1 cellular context compared by ENCODE assay signal in genomic region chr12:115088328-115088994, GRCh38.
TF ChIP-seq lines count a peak whose summit lies in the region.

No MANE protein-coding gene starts in this region.

TF ChIP-seq in HepG2, 621 proteins besides CTCF, POLR2A, EP300 and RAD21 (continued from another document and continues in another):
- TF ChIP-seq DBP (CRISPR knock-in tag; IDR thresholded peaks at IDR 0.05; ENCODE audit: not compliant biosample characterization) (no peak), SIN3A (IDR thresholded peaks at IDR 0.05; ENCODE audit: borderline replicate concordance, low read depth, low read length) (no peak), ZNF292 (CRISPR knock-in tag; IDR thresholded peaks at IDR 0.05; ENCODE audit: borderline replicate concordance, low read depth) (no peak), RARA (CRISPR knock-in tag; IDR thresholded peaks at IDR 0.05) (peak; percentile 98), HMGA1 (CRISPR knock-in tag; conservative IDR thresholded peaks at IDR 0.05) (no peak), RXRA (CRISPR knock-in tag; IDR thresholded peaks at IDR 0.05) (no peak; the same call in 1 of the 2 replicates), ZNF432 (CRISPR knock-in tag; IDR thresholded peaks at IDR 0.05; ENCODE audit: borderline replicate concordance) (no peak), MAX (IDR thresholded peaks at IDR 0.05) (peak; percentile 48), ZNF280D (CRISPR knock-in tag; IDR thresholded peaks at IDR 0.05) (no peak), ZNF362 (CRISPR knock-in tag; IDR thresholded peaks at IDR 0.05; ENCODE audit: borderline replicate concordance) (no peak), MLXIP (CRISPR knock-in tag; IDR thresholded peaks at IDR 0.05; ENCODE audit: borderline replicate concordance) (no peak), SOX13 (IDR thresholded peaks at IDR 0.05) (0 out of 2 replicates have a peak, but pooled peaks have one; percentile 26), SOX13 (CRISPR knock-in tag; conservative IDR thresholded peaks at IDR 0.05 in 1 of 2, IDR thresholded peaks at IDR 0.05 in 1 of 2) (peak in 1 of 2 experiments; percentile 72; a peak in 2 of 4 replicates), ATF5 (CRISPR knock-in tag; IDR thresholded peaks at IDR 0.05; ENCODE audit: low read depth) (no peak), ZNF431 (CRISPR knock-in tag; IDR thresholded peaks at IDR 0.05; ENCODE audit: borderline replicate concordance, low read depth) (no peak), ZC3H4 (CRISPR knock-in tag; IDR thresholded peaks at IDR 0.05; ENCODE audit: borderline replicate concordance) (no peak), KDM4B (CRISPR knock-in tag; IDR thresholded peaks at IDR 0.05) (no peak), MAFF (IDR thresholded peaks at IDR 0.05; ENCODE audit: low read depth, low read length) (no peak), NCOA2 (CRISPR knock-in tag; IDR thresholded peaks at IDR 0.05) (peak; percentile 76), HHEX (CRISPR knock-in tag; IDR thresholded peaks at IDR 0.05) (no peak), WIZ (CRISPR knock-in tag; IDR thresholded peaks at IDR 0.05) (no peak), ZNF749 (CRISPR knock-in tag; IDR thresholded peaks at IDR 0.05; ENCODE audit: borderline replicate concordance) (no peak), ZNF564 (CRISPR knock-in tag; IDR thresholded peaks at IDR 0.05) (no peak), NFKBIZ (CRISPR knock-in tag; IDR thresholded peaks at IDR 0.05) (peak; percentile 21; the same call in 1 of the 2 replicates), FOXK1 (CRISPR knock-in tag; IDR thresholded peaks at IDR 0.05; ENCODE audit: borderline replicate concordance, low read depth) (peak; percentile 51; the same call in 1 of the 2 replicates), ZNF782 (CRISPR knock-in tag; IDR thresholded peaks at IDR 0.05; ENCODE audit: borderline replicate concordance) (no peak), HDAC6 (IDR thresholded peaks at IDR 0.05; ENCODE audit: low read depth, low read length) (no peak), ZHX2 (IDR thresholded peaks at IDR 0.05; ENCODE audit: low read depth) (no peak), ZHX2 (CRISPR knock-in tag; IDR thresholded peaks at IDR 0.05; ENCODE audit: borderline replicate concordance) (no peak), ZNF547 (CRISPR knock-in tag; IDR thresholded peaks at IDR 0.05) (no peak), ZNF780A (CRISPR knock-in tag; IDR thresholded peaks at IDR 0.05) (no peak), ERF (CRISPR knock-in tag; IDR thresholded peaks at IDR 0.05) (no peak), ZNF609 (CRISPR knock-in tag; IDR thresholded peaks at IDR 0.05; ENCODE audit: borderline replicate concordance) (no peak), FOXA1 (IDR thresholded peaks at IDR 0.05) (no peak), FOXA1 (CRISPR knock-in tag; IDR thresholded peaks at IDR 0.05) (peak; percentile 75), ZBTB38 (CRISPR knock-in tag; IDR thresholded peaks at IDR 0.05) (no peak), ZSCAN22 (CRISPR knock-in tag; IDR thresholded peaks at IDR 0.05) (no peak), ZNF331 (CRISPR knock-in tag; IDR thresholded peaks at IDR 0.05) (peak; percentile 48; the same call in 1 of the 2 replicates), ZNF644 (CRISPR knock-in tag; IDR thresholded peaks at IDR 0.05; ENCODE audit: low read depth) (peak; percentile 77), GATA4 (IDR thresholded peaks at IDR 0.05; ENCODE audit: borderline replicate concordance, low read depth) (no peak), ZMYM4 (CRISPR knock-in tag; IDR thresholded peaks at IDR 0.05) (peak; percentile 10; the same call in 1 of the 2 replicates)
